In the genomic region with DNA sequence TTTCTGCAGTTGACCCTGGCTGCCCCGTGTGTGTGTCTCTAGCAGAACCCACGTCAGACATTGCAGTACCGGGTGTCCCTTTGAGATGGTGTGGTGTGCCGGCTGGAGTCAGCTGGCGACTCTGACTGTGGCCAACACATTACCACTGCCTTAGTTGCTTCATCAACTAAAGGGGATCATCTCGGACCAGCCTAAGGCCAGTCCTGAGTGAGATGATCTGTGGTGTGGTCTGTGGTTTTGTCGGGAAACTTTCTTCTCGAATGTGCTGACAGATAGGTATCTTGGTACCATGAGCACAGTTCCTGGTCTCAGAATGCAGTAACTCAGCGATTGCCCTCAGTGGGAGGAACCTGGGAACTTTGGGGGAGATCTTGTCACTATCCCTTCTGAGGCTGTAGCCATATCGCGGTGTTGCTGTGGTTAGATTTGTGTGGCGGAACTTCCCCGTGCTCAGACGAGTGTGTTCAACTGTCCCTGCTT, we compare ENCODE assay signal across 13 cellular contexts. TPM values are rescaled to one million over a fixed set of nuclear protein-coding genes. Genes with fewer than 3 reads are reported as not detected.
DNase-seq lines count a peak whose midpoint lies in the region; ATAC-seq, FAIRE-seq and TF ChIP-seq lines count a peak whose summit lies in the region.
"Had no signal": no experiment of that assay in that cellular context is flagged by ENCODE, and none has a peak within 500 bp of the region (broad histone marks: within the 10 kb centered on the region; RNA-seq: fewer than 3 reads in every experiment).

No MANE protein-coding gene starts in this region.

- no peak overlapping the region for H3K9ac ChIP-seq in kidney (ENCODE audit: low read length in 2 of 2)

- peak overlapping the region; percentile 78 for H3K27ac Mint-ChIP-seq in activated CD4-positive, alpha-beta T cell treated with anti-CD3 and anti-CD28 coated beads for 36 hours
- H3K27ac Mint-ChIP-seq in T-helper 2 cell treated with Interferon-gamma antibody and Interleukin-4, amounts not matched to agents 5 μg/mL and 100 μg/mL, for 36 hours = peak overlapping the region; percentile 58
- H3K27ac Mint-ChIP-seq in stimulated activated memory B cell treated with anti-CD40 and anti-IgM and Interleukin-4, amounts not matched to agents 10 μg/mL and 1 μg/mL and 100 μg/mL, for 72 hours = peak overlapping the region; percentile 17
- no peak overlapping the region for H3K27ac Mint-ChIP-seq in type B pancreatic cell

- POLR2A ChIA-PET in activated CD4-positive, alpha-beta T cell treated with anti-CD3 and anti-CD28 coated beads for 36 hours (lab: Charles Lee) = no interaction called here

- H3K9me3 Mint-ChIP-seq in activated CD4-positive, alpha-beta T cell treated with anti-CD3 and anti-CD28 coated beads for 36 hours (ENCODE audit: low read depth) = no peaks in the 10 kb centered on the region
- no peaks in the 10 kb centered on the region for H3K9me3 Mint-ChIP-seq in T-helper 2 cell treated with Interferon-gamma antibody and Interleukin-4, amounts not matched to agents 5 μg/mL and 100 μg/mL, for 36 hours
- no peaks in the 10 kb centered on the region for H3K9me3 Mint-ChIP-seq in stimulated activated memory B cell treated with anti-CD40 and anti-IgM and Interleukin-4, amounts not matched to agents 10 μg/mL and 1 μg/mL and 100 μg/mL, for 72 hours
- H3K9me3 Mint-ChIP-seq in type B pancreatic cell = no peaks in the 10 kb centered on the region
- H3K9me3 Mint-ChIP-seq: mesothelial cell of epicardium had no signal

- H3K4me1 ChIP-seq in esophagus squamous epithelium (peaks cover 0 to 37% (median 4%) of the 10 kb centered on the region in 3 donors), kidney (ENCODE audit: control insufficient read depth in 1 of 2, insufficient read depth in 1 of 2, low read depth in 1 of 2, low read length in 2 of 2) (peaks cover 29 to 54% of the 10 kb centered on the region in 2 donors)

- H3K9me3 ChIP-seq in esophagus squamous epithelium (no peaks in the 10 kb centered on the region), kidney (ENCODE audit: control insufficient read depth in 1 of 2, low read length in 2 of 2) (no peaks in the 10 kb centered on the region)
- H3K9me3 ChIP-seq: heart right ventricle, tibial nerve had no signal

- no peaks in the 10 kb centered on the region for H3K27me3 Mint-ChIP-seq in activated CD4-positive, alpha-beta T cell treated with anti-CD3 and anti-CD28 coated beads for 36 hours
- H3K27me3 Mint-ChIP-seq in T-helper 2 cell treated with Interferon-gamma antibody and Interleukin-4, amounts not matched to agents 5 μg/mL and 100 μg/mL, for 36 hours (ENCODE audit: low read depth) = no peaks in the 10 kb centered on the region
- H3K27me3 Mint-ChIP-seq in stimulated activated memory B cell treated with anti-CD40 and anti-IgM and Interleukin-4, amounts not matched to agents 10 μg/mL and 1 μg/mL and 100 μg/mL, for 72 hours = no peaks in the 10 kb centered on the region
- H3K27me3 Mint-ChIP-seq in type B pancreatic cell = no peaks in the 10 kb centered on the region

- no peaks in the 10 kb centered on the region for H3K27me3 ChIP-seq in esophagus squamous epithelium
- H3K27me3 ChIP-seq: heart right ventricle, tibial nerve had no signal

- DNase-seq in activated CD4-positive, alpha-beta T cell treated with anti-CD3 and anti-CD28 coated beads for 36 hours = peak; percentile 49
- DNase-seq in activated CD4-positive, alpha-beta T cell treated with anti-CD3 and anti-CD28 coated beads for 48 hours = no peak
- DNase-seq in T-helper 2 cell treated with Interferon-gamma antibody and Interleukin-4, amounts not matched to agents 5 μg/mL and 100 μg/mL, for 36 hours (ENCODE audit: low spot score) = peak; percentile 54
- DNase-seq in esophagus squamous epithelium (lab: John Stamatoyannopoulos, UW) = no peak
- DNase-seq in kidney = no peak
- DNase-seq in NCI-H187 (lab: John Stamatoyannopoulos, UW) = no peak
- DNase-seq in type B pancreatic cell (ENCODE audit: extremely low spot score, unreplicated experiment) = no peak
- DNase-seq: heart right ventricle, NCI-H2171 had no signal

- H3K36me3 ChIP-seq in esophagus squamous epithelium (peaks cover 0 to 32% (median 16%) of the 10 kb centered on the region in 3 donors), kidney (ENCODE audit: control insufficient read depth in 1 of 2, insufficient read depth in 2 of 2, low read length in 2 of 2) (peaks cover 16 to 18% of the 10 kb centered on the region in 2 donors)

- FAIRE-seq in kidney (lab: Jason Lieb, UNC) = no peak
- FAIRE-seq: colon had no signal

- peak overlapping the region; percentile 33 for H3K4me3 Mint-ChIP-seq in activated CD4-positive, alpha-beta T cell treated with anti-CD3 and anti-CD28 coated beads for 36 hours
- peak overlapping the region; percentile 71 for H3K4me3 Mint-ChIP-seq in T-helper 2 cell treated with Interferon-gamma antibody and Interleukin-4, amounts not matched to agents 5 μg/mL and 100 μg/mL, for 36 hours
- no peak overlapping the region for H3K4me3 Mint-ChIP-seq in stimulated activated memory B cell treated with anti-CD40 and anti-IgM and Interleukin-4, amounts not matched to agents 10 μg/mL and 1 μg/mL and 100 μg/mL, for 72 hours
- H3K4me3 Mint-ChIP-seq in type B pancreatic cell = no peak overlapping the region
- H3K4me3 Mint-ChIP-seq: mesothelial cell of epicardium had no signal

- ATAC-seq in activated CD4-positive, alpha-beta T cell treated with anti-CD3 and anti-CD28 coated beads for 36 hours = peak; percentile 31
- ATAC-seq in stimulated activated memory B cell treated with anti-CD40 and anti-IgM and Interleukin-4, amounts not matched to agents 10 μg/mL and 1 μg/mL and 100 μg/mL, for 72 hours = peak; percentile 70

- H3K36me3 Mint-ChIP-seq in activated CD4-positive, alpha-beta T cell treated with anti-CD3 and anti-CD28 coated beads for 36 hours (ENCODE audit: low read depth) = peaks cover 47% of the 10 kb centered on the region
- H3K36me3 Mint-ChIP-seq in T-helper 2 cell treated with Interferon-gamma antibody and Interleukin-4, amounts not matched to agents 5 μg/mL and 100 μg/mL, for 36 hours (ENCODE audit: low read depth) = peaks cover 45% of the 10 kb centered on the region
- peaks cover 57% of the 10 kb centered on the region for H3K36me3 Mint-ChIP-seq in stimulated activated memory B cell treated with anti-CD40 and anti-IgM and Interleukin-4, amounts not matched to agents 10 μg/mL and 1 μg/mL and 100 μg/mL, for 72 hours
- H3K36me3 Mint-ChIP-seq in type B pancreatic cell = peaks cover 22% of the 10 kb centered on the region

- TF ChIP-seq CTCF in esophagus squamous epithelium (IDR thresholded peaks at IDR 0.05) (no peak), kidney (IDR thresholded peaks at IDR 0.05; ENCODE audit: borderline replicate concordance, extremely low read depth, insufficient read depth) (no peak), type B pancreatic cell (conservative IDR thresholded peaks at IDR 0.05) (no peak)

- intact Hi-C loops in activated CD4-positive, alpha-beta T cell treated with anti-CD3 and anti-CD28 coated beads for 36 hours (cut with DNase I, micrococcal nuclease) = no loop called here
- intact Hi-C loops in esophagus squamous epithelium (cut with DNase I) = no loop called here
- intact Hi-C loops in kidney (cut with DNase I) = no loop called here

- CTCF ChIA-PET in activated CD4-positive, alpha-beta T cell treated with anti-CD3 and anti-CD28 coated beads for 36 hours (lab: Charles Lee) = interaction anchor here (0.9 to 1.5 kb wide), 3 partner anchors 8 to 33 kb away, joined by 3 to 8 read pairs (median 7); no protein-coding TSS in a partner anchor

- WGBS in esophagus squamous epithelium, 2 donors = 40 to 61% methylated on average over 6 to 7 of the region's 14 CpGs

- peaks cover 70% of the 10 kb centered on the region for H3K4me1 Mint-ChIP-seq in activated CD4-positive, alpha-beta T cell treated with anti-CD3 and anti-CD28 coated beads for 36 hours
- peaks cover 51% of the 10 kb centered on the region for H3K4me1 Mint-ChIP-seq in T-helper 2 cell treated with Interferon-gamma antibody and Interleukin-4, amounts not matched to agents 5 μg/mL and 100 μg/mL, for 36 hours (ENCODE audit: low read depth)
- H3K4me1 Mint-ChIP-seq in stimulated activated memory B cell treated with anti-CD40 and anti-IgM and Interleukin-4, amounts not matched to agents 10 μg/mL and 1 μg/mL and 100 μg/mL, for 72 hours = peaks cover 50% of the 10 kb centered on the region
- H3K4me1 Mint-ChIP-seq in type B pancreatic cell (ENCODE audit: unreplicated experiment) = peaks cover 53% of the 10 kb centered on the region

- H3K4me3 ChIP-seq in esophagus squamous epithelium = no peak overlapping the region
- no peak overlapping the region for H3K4me3 ChIP-seq in kidney (ENCODE audit: low read length in 2 of 2)
- H3K4me3 ChIP-seq: tibial nerve had no signal

- H3K27ac ChIP-seq in esophagus squamous epithelium = peak overlapping the region; percentile 30 to 69 (median 40)
- H3K27ac ChIP-seq in kidney (ENCODE audit: low read depth in 2 of 2, low read length in 2 of 2) = peak overlapping the region in 1 of 2 donors; percentile 93

- no peak for TF ChIP-seq POLR2A in esophagus squamous epithelium (IDR thresholded peaks at IDR 0.05)

RNA-seq across cellular contexts. Expression of gene TBC1D14, which starts 15.8 kb away (rescaled TPM):
- 10 to 100 TPM; 36.7 to 44.0 TPM for total RNA-seq in activated CD4-positive, alpha-beta T cell treated with anti-CD3 and anti-CD28 coated beads for 36 hours
- total RNA-seq in esophagus squamous epithelium (10 to 100 TPM; 28.2 to 50.4 (median 42.1) TPM), kidney (77.7 TPM), type B pancreatic cell (ENCODE audit: low replicate concordance) (55.9 and 56.9 TPM in 2 replicates)
- 44.9 TPM for polyA plus RNA-seq in kidney (ENCODE audit: insufficient read depth, low read depth, low replicate concordance)

Comparison
In these comparisons a context has a peak if more than half of its experiments do, and no peak if none do; other contexts are left out.
1. DNase-seq: peak in activated CD4-positive, alpha-beta T cell treated with anti-CD3 and anti-CD28 coated beads for 36 hours (single experiment) and T-helper 2 cell treated with Interferon-gamma antibody and Interleukin-4, amounts not matched to agents 5 μg/mL and 100 μg/mL, for 36 hours (single experiment); none in activated CD4-positive, alpha-beta T cell treated with anti-CD3 and anti-CD28 coated beads for 48 hours (single experiment), esophagus squamous epithelium (single experiment), kidney (single experiment), NCI-H187 (0 of 2) and type B pancreatic cell (single experiment).
2. H3K4me3 Mint-ChIP-seq: peak in activated CD4-positive, alpha-beta T cell treated with anti-CD3 and anti-CD28 coated beads for 36 hours (single experiment) and T-helper 2 cell treated with Interferon-gamma antibody and Interleukin-4, amounts not matched to agents 5 μg/mL and 100 μg/mL, for 36 hours (single experiment); none in stimulated activated memory B cell treated with anti-CD40 and anti-IgM and Interleukin-4, amounts not matched to agents 10 μg/mL and 1 μg/mL and 100 μg/mL, for 72 hours (single experiment) and type B pancreatic cell (single experiment).